15 cellular contexts compared by ENCODE assay signal in genomic region chr1:201400257-201401230, GRCh38. TPM values are rescaled to one million over a fixed set of nuclear protein-coding genes. Genes with fewer than 3 reads are reported as not detected.
A peak's percentile ranks its signal among the peaks of the same experiment; 100 is the strongest.
DNase-seq lines count a peak whose midpoint lies in the region; ATAC-seq and TF ChIP-seq lines count a peak whose summit lies in the region.
"Had no signal": no experiment of that assay in that cellular context is flagged by ENCODE, and none has a peak within 500 bp of the region (broad histone marks: within the 10 kb centered on the region; RNA-seq: fewer than 3 reads in every experiment).

No MANE protein-coding gene starts in this region.

- H3K4me3 ChIP-seq in HUES64 (ENCODE audit: low read length) (no peak overlapping the region), right lobe of liver (peak overlapping the region; percentile 58 to 71 (median 66)), skin epidermis (peak overlapping the region in 5 of 7 experiments; percentile 44 to 54 (median 49))
- H3K4me3 ChIP-seq: SJCRH30 had no signal

- no peak for ATAC-seq in right lobe of liver
- no peak for ATAC-seq in GM21737 (IDR thresholded peaks at IDR 0.05; ENCODE audit: unreplicated experiment)

- peak overlapping the region; percentile 79; the same call in 1 of the 2 replicates for H3K9ac ChIP-seq in HUES64 (ENCODE audit: low read depth, low read length)

- H3K4me1 Mint-ChIP-seq in endothelial cell (ENCODE audit: unreplicated experiment) (no peaks in the 10 kb centered on the region), HFFc6 (ENCODE audit: low read depth) (no peaks in the 10 kb centered on the region)

- peaks cover 8% of the 10 kb centered on the region; the same call in 1 of the 2 replicates for H3K4me1 ChIP-seq in HUES64 (ENCODE audit: insufficient read depth, low read length)
- H3K4me1 ChIP-seq in right lobe of liver: peaks cover 0 to 48% (median 21%) of the 10 kb centered on the region in 4 donors
- H3K4me1 ChIP-seq: testis had no signal

- peaks cover 5% of the 10 kb centered on the region for H3K36me3 Mint-ChIP-seq in endothelial cell (ENCODE audit: low read depth, unreplicated experiment)
- no peaks in the 10 kb centered on the region for H3K36me3 Mint-ChIP-seq in HFFc6 (ENCODE audit: low read depth)

- peaks cover 15% of the 10 kb centered on the region for H3K27me3 Mint-ChIP-seq in endothelial cell (ENCODE audit: unreplicated experiment)
- peaks cover 47% of the 10 kb centered on the region for H3K27me3 Mint-ChIP-seq in HFFc6 (ENCODE audit: insufficient read depth)

- no peaks in the 10 kb centered on the region for H3K9me3 ChIP-seq in HUES64 (ENCODE audit: insufficient read depth, low read depth, low read length)
- no peaks in the 10 kb centered on the region for H3K9me3 ChIP-seq in right lobe of liver
- H3K9me3 ChIP-seq: SJCRH30, testis had no signal

- H3K27ac Mint-ChIP-seq in endothelial cell (ENCODE audit: unreplicated experiment) (no peak overlapping the region), HFFc6 (no peak overlapping the region)

- TF ChIP-seq CTCF in endothelial cell (IDR thresholded peaks at IDR 0.05; ENCODE audit: unreplicated experiment) (no peak), right lobe of liver (IDR thresholded peaks at IDR 0.05) (no peak), HFFc6 (IDR thresholded peaks at IDR 0.05) (no peak)

- 88% methylated on average over 12 of the region's 12 CpGs for WGBS in HUES64
- 55% methylated on average over 4 of the region's 12 CpGs for WGBS in right lobe of liver (ENCODE audit: insufficient coverage, low coverage, low lambda C conversion rate, missing lambda C conversion rate)

- intact Hi-C loops in right lobe of liver (cut with DNase I): no loop called here

- H3K9me3 Mint-ChIP-seq in endothelial cell (ENCODE audit: unreplicated experiment) (no peaks in the 10 kb centered on the region), HFFc6 (no peaks in the 10 kb centered on the region)

- H3K27me3 ChIP-seq in HUES64 (ENCODE audit: insufficient read depth, low read length) (peaks cover 45% of the 10 kb centered on the region), right lobe of liver (no peaks in the 10 kb centered on the region)
- H3K27me3 ChIP-seq: SJCRH30, testis had no signal

- no peak for TF ChIP-seq POLR2A in right lobe of liver (IDR thresholded peaks at IDR 0.05)

- peak overlapping the region; percentile 49 for H3K4me3 Mint-ChIP-seq in endothelial cell (ENCODE audit: unreplicated experiment)
- H3K4me3 Mint-ChIP-seq in HFFc6: no peak overlapping the region

- H3K27ac ChIP-seq in HUES64 (ENCODE audit: low read depth, low read length) (no peak overlapping the region), right lobe of liver (peak overlapping the region; percentile 41 to 91 (median 80)), skin epidermis (peak overlapping the region in 17 of 21 experiments; percentile 66 to 95 (median 91))
- H3K27ac ChIP-seq: SJCRH30, testis had no signal

- H3K36me3 ChIP-seq in HUES64 (ENCODE audit: insufficient read depth, low read length) (no peaks in the 10 kb centered on the region), right lobe of liver (no peaks in the 10 kb centered on the region)
- H3K36me3 ChIP-seq: SJCRH30 had no signal

- DNase-seq in endothelial cell (ENCODE audit: low spot score) (no peak), right lobe of liver (no peak), NOMO-1 treated with DMSO at 0.1 percent for 48 hours (lab: John Stamatoyannopoulos, UW; ENCODE audit: unreplicated experiment) (no peak), HFFc6 (no peak)
- no peak for DNase-seq in stimulated activated CD4-positive, alpha-beta T cell treated with anti-CD3 and anti-CD28 coated beads, Interleukin-2, amount 100 ng/mL, for 24 hours
- DNase-seq: activated CD8-positive, alpha-beta memory T cell treated with anti-CD3 and anti-CD28 coated beads for 24 hours; activated naive CD4-positive, alpha-beta T cell; MV-4-11; SJCRH30; testis had no signal

RNA-seq across cellular contexts. Expression of gene LAD1, which starts 1.4 kb away (rescaled TPM):
- 8.5 TPM for polyA plus RNA-seq in HUES64 (2013, experiment 1 of 2)
- polyA plus RNA-seq in HUES64 (2013, experiment 2 of 2): 7.9 TPM
- 0.59 TPM for total RNA-seq in endothelial cell (ENCODE audit: unreplicated experiment)
- 10 to 100 TPM; 12.2 to 26.7 (median 19.4) TPM for total RNA-seq in right lobe of liver
- total RNA-seq in HFFc6 (2021; fragmentation: NEBNext Ultra II Directional; extraction: Animal tissue kit (Norgen Biotek cat#: 25700)): not detected

RNA-seq across cellular contexts. Expression of gene TNNI1, which starts 21.0 kb away (rescaled TPM):
- 0.30 TPM for polyA plus RNA-seq in HUES64 (2013, experiment 1 of 2)
- polyA plus RNA-seq in HUES64 (2013, experiment 2 of 2): 1.3 TPM
- total RNA-seq in endothelial cell (ENCODE audit: unreplicated experiment) (not detected), right lobe of liver (1 to 10 TPM in 1 of 6 experiments, under 1 TPM in 2, not detected in 3; 0.26 to 2.0 (median 0.37) TPM)
- not detected for total RNA-seq in HFFc6 (2021; fragmentation: NEBNext Ultra II Directional; extraction: Animal tissue kit (Norgen Biotek cat#: 25700))
- total RNA-seq: glomerular endothelial cell, left lobe of liver had no signal

RNA-seq across cellular contexts. Expression of gene TNNT2, which starts 23.1 kb away (rescaled TPM):
- 3.1 TPM for polyA plus RNA-seq in HUES64 (2013, experiment 1 of 2)
- 3.8 TPM for polyA plus RNA-seq in HUES64 (2013, experiment 2 of 2)
- total RNA-seq in endothelial cell (ENCODE audit: unreplicated experiment): 3.3 TPM
- 1 to 10 TPM in 1 of 6 experiments, under 1 TPM in 2, not detected in 3; 0.18 to 1.1 (median 0.24) TPM for total RNA-seq in right lobe of liver
- not detected for total RNA-seq in HFFc6 (2021; fragmentation: NEBNext Ultra II Directional; extraction: Animal tissue kit (Norgen Biotek cat#: 25700))
